Comparison of ENCODE assay signal across 1 cellular context in genomic region chr18:31206787-31207381, GRCh38.
TF ChIP-seq lines count a peak whose summit lies in the region.

No MANE protein-coding gene starts in this region.

TF ChIP-seq in HepG2, 621 proteins besides CTCF, POLR2A, EP300 and RAD21 (continued from another document):
- TF ChIP-seq ZXDC (CRISPR knock-in tag; IDR thresholded peaks at IDR 0.05): no peak
- TF ChIP-seq KDM3A (CRISPR knock-in tag; IDR thresholded peaks at IDR 0.05; ENCODE audit: low read depth): no peak
- TF ChIP-seq SP1 (IDR thresholded peaks at IDR 0.05): no peak
- 0 out of 2 replicates have a peak, but pooled peaks have one; percentile 28 for TF ChIP-seq SP1 (CRISPR knock-in tag; IDR thresholded peaks at IDR 0.05)
